In the genomic region with DNA sequence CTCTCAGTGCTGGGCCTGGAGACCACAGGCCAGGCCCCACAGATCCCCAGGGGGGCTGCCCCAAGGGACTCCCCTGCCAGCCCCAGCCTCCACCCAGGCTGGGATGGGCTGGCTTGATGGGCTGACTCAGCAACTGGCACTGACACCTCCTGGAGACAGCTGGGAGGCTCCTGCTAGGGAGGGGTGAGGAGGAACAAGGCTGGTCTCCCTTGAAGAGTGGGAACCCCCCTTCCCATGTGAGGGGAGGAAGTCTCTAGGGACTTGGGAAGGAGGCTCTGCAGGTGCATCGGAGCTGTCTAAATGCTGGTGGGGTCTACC, we compare ENCODE assay signal across 8 cellular contexts. TPM values are rescaled to one million over a fixed set of nuclear protein-coding genes. Genes with fewer than 3 reads are reported as not detected.
DNase-seq lines count a peak whose midpoint lies in the region; ATAC-seq and TF ChIP-seq lines count a peak whose summit lies in the region.

No MANE protein-coding gene starts in this region.

- CTCF ChIA-PET in Caco-2 (lab: Charles Lee) = interaction anchor here (1.1 to 5.0 kb wide), 7 partner anchors 11 to 101 kb away, joined by 3 to 102 read pairs (median 14); a partner anchor contains a TSS
- CTCF ChIA-PET in naive thymus-derived CD4-positive, alpha-beta T cell (lab: Charles Lee) = interaction anchor here (0.7 to 14.1 kb wide), 11 partner anchors 9 to 101 kb away, joined by 3 to 165 read pairs (median 9); a partner anchor contains a TSS

- intact Hi-C loops in Caco-2 (cut with micrococcal nuclease; ENCODE audit: unreplicated experiment) = no loop called here
- intact Hi-C loops in naive thymus-derived CD4-positive, alpha-beta T cell (cut with micrococcal nuclease) = loop anchor here (1.0 to 10.0 kb wide), 6 partner anchors 8 to 554 kb away; a partner anchor contains a TSS

- peak; percentile 54 for ATAC-seq in naive thymus-derived CD4-positive, alpha-beta T cell
- ATAC-seq in GM18907 (IDR thresholded peaks at IDR 0.05; ENCODE audit: unreplicated experiment) = no peak

- peak overlapping the region; percentile 69 for H3K4me3 Mint-ChIP-seq in Caco-2 (ENCODE audit: unreplicated experiment)
- peak overlapping the region; percentile 82 to 92 (median 84) for H3K4me3 Mint-ChIP-seq in naive thymus-derived CD4-positive, alpha-beta T cell

- BruUV-seq in Caco-2 (replicated peaks; lab: Mats Ljungman, UMichigan) = no TSS peak

- H3K4me1 ChIP-seq in Caco-2 = peaks cover 69% of the 10 kb centered on the region
- H3K4me1 ChIP-seq in naive thymus-derived CD4-positive, alpha-beta T cell (ENCODE audit: control insufficient read depth in 2 of 2, insufficient read depth in 2 of 2, low read length in 2 of 2) = peaks cover 74 to 86% of the 10 kb centered on the region in 2 donors

- peak in 1 of 2 experiments; percentile 40 for DNase-seq in Caco-2
- peak; percentile 47 for DNase-seq in KBM-7
- DNase-seq in astrocyte of the spinal cord (ENCODE audit: low read depth, low spot score) = peak; percentile 40
- DNase-seq in naive thymus-derived CD4-positive, alpha-beta T cell = no peak
- DNase-seq in activated effector memory CD4-positive, alpha-beta T cell treated with Interleukin-2 at 50 U/mL for 16 hours = no peak
- no peak for DNase-seq in NCI-H526 (lab: John Stamatoyannopoulos, UW)
- no peak for DNase-seq in cortex of kidney (lab: John Stamatoyannopoulos, UW)

- no peaks in the 10 kb centered on the region for H3K9me3 Mint-ChIP-seq in Caco-2 (ENCODE audit: unreplicated experiment)
- no peaks in the 10 kb centered on the region for H3K9me3 Mint-ChIP-seq in naive thymus-derived CD4-positive, alpha-beta T cell

- peaks cover 2% of the 10 kb centered on the region for H3K36me3 ChIP-seq in Caco-2 (ENCODE audit: control insufficient read depth, insufficient read depth, low read length)
- peaks cover 0 to 40% (median 4%) of the 10 kb centered on the region in 3 experiments for H3K36me3 ChIP-seq in naive thymus-derived CD4-positive, alpha-beta T cell (ENCODE audit: control insufficient read depth in 2 of 3, insufficient read depth in 3 of 3, low read length in 3 of 3)

- POLR2A ChIA-PET in Caco-2 (lab: Charles Lee) = interaction anchor here (0.6 to 2.3 kb wide), 3 partner anchors 9 to 23 kb away, joined by 3 to 40 read pairs (median 9); no protein-coding TSS in a partner anchor
- POLR2A ChIA-PET in naive thymus-derived CD4-positive, alpha-beta T cell (lab: Charles Lee) = interaction anchor here (2.7 to 20.3 kb wide), 5 partner anchors 9 to 20 kb away, joined by 18 to 372 read pairs (median 34); a partner anchor contains a TSS

- in situ Hi-C loops in KBM-7 (cut with MboI; ENCODE audit: low pct_unique_long_range_greater_than_20kb, low sequenced_read_pairs) (no loop called here), astrocyte of the spinal cord (cut with HindIII; ENCODE audit: low sequenced_read_pairs) (no loop called here)

- TF ChIP-seq CTCF in Caco-2 (IDR thresholded peaks at IDR 0.05; ENCODE audit: insufficient read depth in 1 of 2, low read depth in 1 of 2, low read length in 1 of 2, severe bottlenecking in 1 of 2, unreplicated experiment in 1 of 2) = no peak
- no peak for TF ChIP-seq CTCF in astrocyte of the spinal cord (IDR thresholded peaks at IDR 0.05; ENCODE audit: low read depth, low read length)

- H3K4me3 ChIP-seq in Caco-2 (ENCODE audit: low read depth, low read length) (no peak overlapping the region), astrocyte of the spinal cord (ENCODE audit: low read depth, low read length) (no peak overlapping the region)
- peak overlapping the region; percentile 60 for H3K4me3 ChIP-seq in naive thymus-derived CD4-positive, alpha-beta T cell (ENCODE audit: low read length)

- peak overlapping the region; percentile 49 for H3K27ac ChIP-seq in naive thymus-derived CD4-positive, alpha-beta T cell (ENCODE audit: low read depth, low read length)

- peak overlapping the region; percentile 94 for H3K27ac Mint-ChIP-seq in Caco-2 (ENCODE audit: unreplicated experiment)
- H3K27ac Mint-ChIP-seq in naive thymus-derived CD4-positive, alpha-beta T cell = peak overlapping the region; percentile 75 to 97 (median 90)

- peaks cover 34% of the 10 kb centered on the region for H3K36me3 Mint-ChIP-seq in Caco-2 (ENCODE audit: insufficient read depth, unreplicated experiment)
- H3K36me3 Mint-ChIP-seq in naive thymus-derived CD4-positive, alpha-beta T cell = no peaks in the 10 kb centered on the region

- no peaks in the 10 kb centered on the region for H3K9me3 ChIP-seq in Caco-2
- H3K9me3 ChIP-seq in naive thymus-derived CD4-positive, alpha-beta T cell (ENCODE audit: control insufficient read depth in 2 of 3, low read length in 3 of 3) = no peaks in the 10 kb centered on the region

- peaks cover 41% of the 10 kb centered on the region for H3K4me1 Mint-ChIP-seq in Caco-2 (ENCODE audit: low read depth, unreplicated experiment)
- H3K4me1 Mint-ChIP-seq in naive thymus-derived CD4-positive, alpha-beta T cell = peaks cover 47 to 83% (median 66%) of the 10 kb centered on the region in 7 donors

- no peaks in the 10 kb centered on the region for H3K27me3 Mint-ChIP-seq in Caco-2 (ENCODE audit: insufficient read depth, unreplicated experiment)
- H3K27me3 Mint-ChIP-seq in naive thymus-derived CD4-positive, alpha-beta T cell = no peaks in the 10 kb centered on the region

- no peaks in the 10 kb centered on the region for H3K27me3 ChIP-seq in Caco-2 (replicated peaks; ENCODE audit: control insufficient read depth, insufficient read depth, low read length)
- no peaks in the 10 kb centered on the region for H3K27me3 ChIP-seq in naive thymus-derived CD4-positive, alpha-beta T cell (ENCODE audit: control insufficient read depth in 2 of 2, insufficient read depth in 2 of 2, low read length in 2 of 2)

RNA-seq across cellular contexts. Expression of a gene that starts 10.4 kb away (rescaled TPM):
- 204 and 218 TPM in 2 replicates for total RNA-seq in Caco-2 (2022)
- total RNA-seq in naive thymus-derived CD4-positive, alpha-beta T cell = 100 to 1,000 TPM in 4 of 5 experiments, 10 to 100 TPM in 1; 93.1 to 279 (median 156) TPM
- polyA plus RNA-seq in naive thymus-derived CD4-positive, alpha-beta T cell = 100 to 1,000 TPM; 273 to 393 TPM

RNA-seq across cellular contexts. Expression of a gene that starts 17.3 kb away (rescaled TPM):
- total RNA-seq in Caco-2 (2022) = 84.5 and 89.5 TPM in 2 replicates
- 10 to 100 TPM; 41.4 to 78.8 (median 56.9) TPM for total RNA-seq in naive thymus-derived CD4-positive, alpha-beta T cell
- 10 to 100 TPM; 16.8 to 37.9 TPM for polyA plus RNA-seq in naive thymus-derived CD4-positive, alpha-beta T cell

RNA-seq across cellular contexts. Expression of a gene that starts 21.7 kb away (rescaled TPM):
- 12.3 and 14.8 TPM in 2 replicates for total RNA-seq in Caco-2 (2022)
- total RNA-seq in naive thymus-derived CD4-positive, alpha-beta T cell = 10 to 100 TPM; 23.6 to 58.5 (median 34.4) TPM
- 10 to 100 TPM; 30.4 to 30.7 TPM for polyA plus RNA-seq in naive thymus-derived CD4-positive, alpha-beta T cell

RNA-seq across cellular contexts. Expression of a gene that starts 46.1 kb away (rescaled TPM):
- 2.2 and 2.4 TPM in 2 replicates for total RNA-seq in Caco-2 (2022)
- 10 to 100 TPM in 1 of 5 experiments, 1 to 10 TPM in 1, under 1 TPM in 2, not detected in 1; 0.46 to 41.0 (median 2.7) TPM for total RNA-seq in naive thymus-derived CD4-positive, alpha-beta T cell
- polyA plus RNA-seq in naive thymus-derived CD4-positive, alpha-beta T cell = not detected

Comparison
In these comparisons a context has a peak if more than half of its experiments do, and no peak if none do; other contexts are left out.
1. DNase-seq: peak in KBM-7 (single experiment) and astrocyte of the spinal cord (single experiment); none in naive thymus-derived CD4-positive, alpha-beta T cell (0 of 9), activated effector memory CD4-positive, alpha-beta T cell treated with Interleukin-2 at 50 U/mL for 16 hours (single experiment), NCI-H526 (0 of 2) and cortex of kidney (single experiment).